ENCODE assay signal across 8 cellular contexts in the genomic region with DNA sequence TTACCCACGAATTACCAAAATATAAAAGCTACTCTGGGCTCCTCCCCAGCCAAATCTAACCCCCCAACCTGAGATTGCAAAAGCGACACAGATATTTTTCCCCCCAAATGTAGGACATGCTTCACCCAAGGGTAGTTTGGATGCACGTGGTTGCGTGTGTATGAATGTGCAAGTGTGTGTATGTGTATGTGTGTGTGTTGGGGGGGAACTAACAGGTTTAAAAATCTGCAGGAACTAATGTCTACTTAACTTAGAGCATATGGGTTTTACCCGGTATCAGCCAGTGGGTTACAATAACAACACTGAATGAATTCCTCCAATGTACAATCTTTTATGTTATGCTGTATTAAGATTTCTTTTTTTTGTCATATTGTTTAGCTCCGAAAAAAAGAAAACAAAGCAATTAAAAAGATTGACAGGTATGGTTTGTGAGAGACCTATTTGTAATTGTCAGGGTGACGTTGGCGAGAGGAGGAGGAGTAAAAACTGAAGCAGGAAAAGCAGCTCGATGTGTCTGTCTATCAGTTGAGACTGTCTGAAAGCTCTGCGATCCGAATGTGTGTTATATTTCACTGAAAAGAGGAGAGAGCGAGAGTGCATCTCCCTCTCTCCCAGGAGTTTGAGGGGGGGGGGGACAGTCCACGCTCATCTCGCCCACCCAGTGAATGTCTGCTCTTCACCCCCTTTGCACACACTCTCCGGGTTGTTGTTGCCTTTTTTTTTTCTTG. TPM values are rescaled to one million over a fixed set of nuclear protein-coding genes. Genes with fewer than 3 reads are reported as not detected.
DNase-seq lines count a peak whose midpoint lies in the region; ATAC-seq and TF ChIP-seq lines count a peak whose summit lies in the region.

A gene with protein sequence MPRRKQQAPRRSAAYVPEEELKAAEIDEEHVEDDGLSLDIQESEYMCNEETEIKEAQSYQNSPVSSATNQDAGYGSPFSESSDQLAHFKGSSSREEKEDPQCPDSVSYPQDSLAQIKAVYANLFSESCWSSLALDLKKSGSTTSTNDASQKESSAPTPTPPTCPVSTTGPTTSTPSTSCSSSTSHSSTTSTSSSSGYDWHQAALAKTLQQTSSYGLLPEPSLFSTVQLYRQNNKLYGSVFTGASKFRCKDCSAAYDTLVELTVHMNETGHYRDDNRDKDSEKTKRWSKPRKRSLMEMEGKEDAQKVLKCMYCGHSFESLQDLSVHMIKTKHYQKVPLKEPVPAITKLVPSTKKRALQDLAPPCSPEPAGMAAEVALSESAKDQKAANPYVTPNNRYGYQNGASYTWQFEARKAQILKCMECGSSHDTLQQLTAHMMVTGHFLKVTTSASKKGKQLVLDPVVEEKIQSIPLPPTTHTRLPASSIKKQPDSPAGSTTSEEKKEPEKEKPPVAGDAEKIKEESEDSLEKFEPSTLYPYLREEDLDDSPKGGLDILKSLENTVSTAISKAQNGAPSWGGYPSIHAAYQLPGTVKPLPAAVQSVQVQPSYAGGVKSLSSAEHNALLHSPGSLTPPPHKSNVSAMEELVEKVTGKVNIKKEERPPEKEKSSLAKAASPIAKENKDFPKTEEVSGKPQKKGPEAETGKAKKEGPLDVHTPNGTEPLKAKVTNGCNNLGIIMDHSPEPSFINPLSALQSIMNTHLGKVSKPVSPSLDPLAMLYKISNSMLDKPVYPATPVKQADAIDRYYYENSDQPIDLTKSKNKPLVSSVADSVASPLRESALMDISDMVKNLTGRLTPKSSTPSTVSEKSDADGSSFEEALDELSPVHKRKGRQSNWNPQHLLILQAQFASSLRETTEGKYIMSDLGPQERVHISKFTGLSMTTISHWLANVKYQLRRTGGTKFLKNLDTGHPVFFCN (N-terminal part only) (plus strand): TSS at position 524 of the 728 bp plus-strand sequence. CDS start 1,080 bp downstream, outside the sequence.

- peaks cover 73% of the 10 kb centered on the region for H3K27me3 Mint-ChIP-seq in WTC11 (ENCODE audit: low read depth)

- peak within 1 kb of the TSS; percentile 79 to 97 (median 92) for H3K4me3 ChIP-seq in BLaER1 treated with 17β-estradiol and CSF1 and Interleukin-3, amounts not matched to agents 10 nM and 100 nM

- H3K27me3 ChIP-seq in BLaER1 treated with 17β-estradiol and CSF1 and Interleukin-3, amounts not matched to agents 10 nM and 100 nM = peaks cover 16 to 29% (median 27%) of the 10 kb centered on the region in 11 experiments
- H3K27me3 ChIP-seq in layer of hippocampus (ENCODE audit: control insufficient read depth, insufficient read depth, low read length) = no peaks in the 10 kb centered on the region

- H3K9me3 Mint-ChIP-seq in WTC11 = no peaks in the 10 kb centered on the region

- peak within 1 kb of the TSS; percentile 84 for H3K4me3 Mint-ChIP-seq in WTC11

- TF ChIP-seq POLR2A in GM19193 (IDR thresholded peaks at IDR 0.05; ENCODE audit: extremely low read depth, insufficient read depth, insufficient read length) = peak; percentile 62

- H3K36me3 ChIP-seq in BLaER1 treated with 17β-estradiol and CSF1 and Interleukin-3, amounts not matched to agents 10 nM and 100 nM = peaks cover 0 to 6% (median 0%) of the 10 kb centered on the region in 11 experiments; a peak in 1 of 22 replicates

- DNase-seq in NCI-H345 treated with DMSO at 0.1 percent for 48 hours (lab: John Stamatoyannopoulos, UW; ENCODE audit: unreplicated experiment) = peak; percentile 84
- DNase-seq in WTC11 (ENCODE audit: low spot score) = no peak
- DNase-seq in dedifferentiated amniotic fluid mesenchymal stem cell (ENCODE audit: extremely low spot score) = peak; percentile 81
- DNase-seq in stimulated activated CD4-positive, alpha-beta T cell treated with anti-CD3 and anti-CD28 coated beads, Interleukin-2, amount 100 ng/mL, for 24 hours = peak; percentile 42 to 55

- no peaks in the 10 kb centered on the region for H3K36me3 Mint-ChIP-seq in WTC11

- peak within 1 kb of the TSS; percentile 88 to 99 (median 95) for H3K27ac ChIP-seq in BLaER1 treated with 17β-estradiol and CSF1 and Interleukin-3, amounts not matched to agents 10 nM and 100 nM
- peak within 1 kb of the TSS; percentile 89 for H3K27ac ChIP-seq in layer of hippocampus (ENCODE audit: low read depth, low read length)

- H4K20me1 ChIP-seq in BLaER1 treated with 17β-estradiol and CSF1 and Interleukin-3, amounts not matched to agents 10 nM and 100 nM = peaks cover 27 to 57% (median 41%) of the 10 kb centered on the region in 11 experiments

- peak within 1 kb of the TSS; percentile 85 to 97 (median 92) for H3K4me2 ChIP-seq in BLaER1 treated with 17β-estradiol and CSF1 and Interleukin-3, amounts not matched to agents 10 nM and 100 nM

- H3K27ac Mint-ChIP-seq in WTC11 = peak within 1 kb of the TSS; percentile 67

- CTCF ChIA-PET in WTC11 (lab: Charles Lee) = no interaction called here

- H3K9me3 ChIP-seq in BLaER1 treated with 17β-estradiol and CSF1 and Interleukin-3, amounts not matched to agents 10 nM and 100 nM (replicated peaks in 1 of 11) = no peaks in the 10 kb centered on the region

- ATAC-seq in HG03432 (IDR thresholded peaks at IDR 0.05; ENCODE audit: unreplicated experiment) (peak; percentile 35), WTC11 (no peak)

- POLR2A ChIA-PET in WTC11 (lab: Charles Lee) = interaction anchor here (0.6 to 0.7 kb wide), 4 partner anchors 11 to 1321 kb away, joined by 3 to 4 read pairs (median 4); no protein-coding TSS in a partner anchor

- H3K4me1 ChIP-seq in BLaER1 treated with 17β-estradiol and CSF1 and Interleukin-3, amounts not matched to agents 10 nM and 100 nM = peaks cover 44 to 63% (median 55%) of the 10 kb centered on the region in 10 experiments

- peaks cover 54% of the 10 kb centered on the region for H3K4me1 Mint-ChIP-seq in WTC11

- H3K9ac ChIP-seq in BLaER1 treated with 17β-estradiol and CSF1 and Interleukin-3, amounts not matched to agents 10 nM and 100 nM = peak within 1 kb of the TSS; percentile 91 to 98 (median 96)

- TF ChIP-seq CTCF in WTC11 (IDR thresholded peaks at IDR 0.05) = no peak

TF ChIP-seq in WTC11, 78 proteins besides CTCF, POLR2A, EP300 and RAD21 (continues in another document):
- TF ChIP-seq TP53 (CRISPR knock-in tag; IDR thresholded peaks at IDR 0.05) (no peak), TCF7 (CRISPR knock-in tag; IDR thresholded peaks at IDR 0.05; ENCODE audit: low read depth) (no peak), TEAD1 (CRISPR knock-in tag; IDR thresholded peaks at IDR 0.05) (no peak), KAT7 (CRISPR knock-in tag; IDR thresholded peaks at IDR 0.05; ENCODE audit: borderline replicate concordance) (no peak), ZNF532 (CRISPR knock-in tag; IDR thresholded peaks at IDR 0.05; ENCODE audit: borderline replicate concordance) (no peak), ELF4 (CRISPR knock-in tag; IDR thresholded peaks at IDR 0.05; ENCODE audit: low read depth) (no peak)
- TF ChIP-seq, protein P1, sequence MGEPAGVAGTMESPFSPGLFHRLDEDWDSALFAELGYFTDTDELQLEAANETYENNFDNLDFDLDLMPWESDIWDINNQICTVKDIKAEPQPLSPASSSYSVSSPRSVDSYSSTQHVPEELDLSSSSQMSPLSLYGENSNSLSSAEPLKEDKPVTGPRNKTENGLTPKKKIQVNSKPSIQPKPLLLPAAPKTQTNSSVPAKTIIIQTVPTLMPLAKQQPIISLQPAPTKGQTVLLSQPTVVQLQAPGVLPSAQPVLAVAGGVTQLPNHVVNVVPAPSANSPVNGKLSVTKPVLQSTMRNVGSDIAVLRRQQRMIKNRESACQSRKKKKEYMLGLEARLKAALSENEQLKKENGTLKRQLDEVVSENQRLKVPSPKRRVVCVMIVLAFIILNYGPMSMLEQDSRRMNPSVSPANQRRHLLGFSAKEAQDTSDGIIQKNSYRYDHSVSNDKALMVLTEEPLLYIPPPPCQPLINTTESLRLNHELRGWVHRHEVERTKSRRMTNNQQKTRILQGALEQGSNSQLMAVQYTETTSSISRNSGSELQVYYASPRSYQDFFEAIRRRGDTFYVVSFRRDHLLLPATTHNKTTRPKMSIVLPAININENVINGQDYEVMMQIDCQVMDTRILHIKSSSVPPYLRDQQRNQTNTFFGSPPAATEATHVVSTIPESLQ (CRISPR knock-in tag; IDR thresholded peaks at IDR 0.05) = no peak

RNA-seq across cellular contexts. Expression of the gene that starts here (rescaled TPM):
- 1.7 to 2.9 TPM (median 2.2 TPM) in 3 replicates for total RNA-seq in WTC11 (2021)
